Comparison of ENCODE assay signal across 1 cellular context in the genomic region with DNA sequence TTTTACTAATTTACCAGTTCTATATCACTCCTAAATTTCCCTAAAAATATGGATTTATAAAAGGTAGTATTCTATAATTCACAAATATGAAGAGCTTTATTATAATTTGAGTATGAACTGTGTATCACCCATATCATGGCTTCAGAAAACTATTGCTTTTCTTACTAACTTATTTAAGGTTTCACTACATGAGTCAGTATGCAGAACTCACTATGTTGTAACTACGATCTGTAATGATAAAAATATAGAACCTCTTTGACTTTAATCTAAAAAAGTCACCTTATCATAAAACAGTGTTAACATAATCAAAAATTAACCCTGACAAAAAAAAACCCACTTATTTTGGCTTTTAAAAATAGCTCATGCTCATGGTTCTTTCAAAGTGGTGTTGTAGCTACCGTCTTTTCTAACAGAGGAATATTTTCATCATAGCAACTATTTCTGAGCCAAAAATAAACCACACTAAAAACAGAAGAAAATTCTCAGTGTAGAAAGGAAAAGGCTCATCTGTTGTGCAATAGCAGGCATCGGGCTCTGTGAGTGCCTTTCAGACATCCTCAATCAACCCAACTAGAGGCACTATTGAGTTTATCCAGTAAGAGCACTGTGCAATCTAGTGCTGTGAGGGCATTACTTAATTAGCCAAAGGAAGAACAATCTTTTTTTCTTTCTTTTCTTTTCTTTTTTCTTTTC.
TF ChIP-seq lines count a peak whose summit lies in the region.

No MANE protein-coding gene starts in this region.

TF ChIP-seq in GM23338, 12 proteins besides CTCF, POLR2A, EP300 and RAD21 (continued from another document):
- TF ChIP-seq, protein P1, sequence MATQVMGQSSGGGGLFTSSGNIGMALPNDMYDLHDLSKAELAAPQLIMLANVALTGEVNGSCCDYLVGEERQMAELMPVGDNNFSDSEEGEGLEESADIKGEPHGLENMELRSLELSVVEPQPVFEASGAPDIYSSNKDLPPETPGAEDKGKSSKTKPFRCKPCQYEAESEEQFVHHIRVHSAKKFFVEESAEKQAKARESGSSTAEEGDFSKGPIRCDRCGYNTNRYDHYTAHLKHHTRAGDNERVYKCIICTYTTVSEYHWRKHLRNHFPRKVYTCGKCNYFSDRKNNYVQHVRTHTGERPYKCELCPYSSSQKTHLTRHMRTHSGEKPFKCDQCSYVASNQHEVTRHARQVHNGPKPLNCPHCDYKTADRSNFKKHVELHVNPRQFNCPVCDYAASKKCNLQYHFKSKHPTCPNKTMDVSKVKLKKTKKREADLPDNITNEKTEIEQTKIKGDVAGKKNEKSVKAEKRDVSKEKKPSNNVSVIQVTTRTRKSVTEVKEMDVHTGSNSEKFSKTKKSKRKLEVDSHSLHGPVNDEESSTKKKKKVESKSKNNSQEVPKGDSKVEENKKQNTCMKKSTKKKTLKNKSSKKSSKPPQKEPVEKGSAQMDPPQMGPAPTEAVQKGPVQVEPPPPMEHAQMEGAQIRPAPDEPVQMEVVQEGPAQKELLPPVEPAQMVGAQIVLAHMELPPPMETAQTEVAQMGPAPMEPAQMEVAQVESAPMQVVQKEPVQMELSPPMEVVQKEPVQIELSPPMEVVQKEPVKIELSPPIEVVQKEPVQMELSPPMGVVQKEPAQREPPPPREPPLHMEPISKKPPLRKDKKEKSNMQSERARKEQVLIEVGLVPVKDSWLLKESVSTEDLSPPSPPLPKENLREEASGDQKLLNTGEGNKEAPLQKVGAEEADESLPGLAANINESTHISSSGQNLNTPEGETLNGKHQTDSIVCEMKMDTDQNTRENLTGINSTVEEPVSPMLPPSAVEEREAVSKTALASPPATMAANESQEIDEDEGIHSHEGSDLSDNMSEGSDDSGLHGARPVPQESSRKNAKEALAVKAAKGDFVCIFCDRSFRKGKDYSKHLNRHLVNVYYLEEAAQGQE (IDR thresholded peaks at IDR 0.05; ENCODE audit: unreplicated experiment), result no peak
- no peak for TF ChIP-seq CREB1 (CRISPR knock-in tag; IDR thresholded peaks at IDR 0.05; ENCODE audit: low read depth)
